ENCODE assay signal across 19 cellular contexts in genomic region chr4:101174679-101175078, GRCh38.
DNase-seq lines count a peak whose midpoint lies in the region; ATAC-seq, FAIRE-seq and TF ChIP-seq lines count a peak whose summit lies in the region.
"Had no signal": no experiment of that assay in that cellular context is flagged by ENCODE, and none has a peak within 500 bp of the region (broad histone marks: within the 10 kb centered on the region; RNA-seq: fewer than 3 reads in every experiment).

No MANE protein-coding gene starts in this region.

- H3K36me3 ChIP-seq in HEK293 (ENCODE audit: control insufficient read depth in 2 of 2, insufficient read depth in 1 of 2, low read length in 2 of 2), result no peaks in the 10 kb centered on the region
- H3K36me3 ChIP-seq: HAP-1, SJSA1 had no signal

- H3K36me3 Mint-ChIP-seq in stimulated activated effector memory CD8-positive, alpha-beta T cell treated with anti-CD3 and anti-CD28 coated beads, Interleukin-12 subunit alpha, Interleukin-12 subunit beta, amount 100 ng/mL, for 72 hours, result no peaks in the 10 kb centered on the region
- H3K36me3 Mint-ChIP-seq: CD14-positive monocyte had no signal

- H3K4me3 Mint-ChIP-seq in stimulated activated effector memory CD8-positive, alpha-beta T cell treated with anti-CD3 and anti-CD28 coated beads, Interleukin-12 subunit alpha, Interleukin-12 subunit beta, amount 100 ng/mL, for 72 hours, result no peak overlapping the region
- H3K4me3 Mint-ChIP-seq: CD14-positive monocyte had no signal

- CTCF ChIA-PET in HEK293 (lab: Yijun Ruan, JAX), result no interaction called here

- no peak for DNase-seq in GM19239 (ENCODE audit: insufficient read length, low spot score)
- DNase-seq in stimulated activated effector memory CD8-positive, alpha-beta T cell treated with anti-CD3 and anti-CD28 coated beads, Interleukin-12 subunit alpha, Interleukin-12 subunit beta, amount 100 ng/mL, for 72 hours (ENCODE audit: low spot score in 2 of 2), result no peak
- DNase-seq in left lobe of liver (ENCODE audit: low spot score), result no peak
- no peak for DNase-seq in RKO (ENCODE audit: low spot score)
- DNase-seq in kidney tubule cell (ENCODE audit: low spot score), result no peak
- DNase-seq: AML-193, DMS79, NCI-H1105 treated with DMSO at 0.1 percent for 48 hours, NCI-H1694, NCI-H2081 treated with DMSO at 0.1 percent for 48 hours, NCI-H446 treated with DMSO at 0.1 percent for 48 hours, NCI-H748 treated with DMSO at 0.1 percent for 48 hours, PC-3 had no signal

- FAIRE-seq in GM19239 (lab: Jason Lieb, UNC), result peak; percentile 35
- FAIRE-seq: K562 had no signal

- H3K4me3 ChIP-seq in HEK293 (ENCODE audit: low read depth, low read length), result no peak overlapping the region
- H3K4me3 ChIP-seq: HAP-1, K562, SJSA1 had no signal

- POLR2A ChIA-PET in HEK293 (lab: Yijun Ruan, JAX), result no interaction called here

- TF ChIP-seq CTCF in HEK293 (tag by site-specific recombination; IDR thresholded peaks at IDR 0.05), result no peak

- no peaks in the 10 kb centered on the region for H3K9me3 ChIP-seq in HEK293 (ENCODE audit: control insufficient read depth, insufficient read depth, low read depth, low read length)
- H3K9me3 ChIP-seq: HAP-1, SJSA1 had no signal

- H3K27ac ChIP-seq in HEK293 (ENCODE audit: extremely low read depth, low read depth, low read length), result no peak overlapping the region
- H3K27ac ChIP-seq: SJSA1 had no signal

- peak overlapping the region; percentile 21 for H3K27ac Mint-ChIP-seq in stimulated activated effector memory CD8-positive, alpha-beta T cell treated with anti-CD3 and anti-CD28 coated beads, Interleukin-12 subunit alpha, Interleukin-12 subunit beta, amount 100 ng/mL, for 72 hours

- H3K4me1 ChIP-seq in HEK293 (ENCODE audit: control insufficient read depth, insufficient read depth, low read length), result no peaks in the 10 kb centered on the region

- peaks cover 43% of the 10 kb centered on the region for H3K4me1 Mint-ChIP-seq in stimulated activated effector memory CD8-positive, alpha-beta T cell treated with anti-CD3 and anti-CD28 coated beads, Interleukin-12 subunit alpha, Interleukin-12 subunit beta, amount 100 ng/mL, for 72 hours

- peak; percentile 74 for ATAC-seq in esophagus mucosa
- ATAC-seq in stimulated activated effector memory CD8-positive, alpha-beta T cell treated with anti-CD3 and anti-CD28 coated beads, Interleukin-12 subunit alpha, Interleukin-12 subunit beta, amount 100 ng/mL, for 72 hours, result no peak
- no peak for ATAC-seq in left lobe of liver
- ATAC-seq: K562, PC-3 had no signal

- no peaks in the 10 kb centered on the region for H3K9me3 Mint-ChIP-seq in stimulated activated effector memory CD8-positive, alpha-beta T cell treated with anti-CD3 and anti-CD28 coated beads, Interleukin-12 subunit alpha, Interleukin-12 subunit beta, amount 100 ng/mL, for 72 hours
- H3K9me3 Mint-ChIP-seq: CD14-positive monocyte had no signal

TF ChIP-seq in HEK293, 187 proteins besides CTCF, POLR2A, EP300 and RAD21:
- TF ChIP-seq ZNF791 (tag by site-specific recombination; IDR thresholded peaks at IDR 0.05) (no peak), ZNF354C (tag by site-specific recombination; IDR thresholded peaks at IDR 0.05; ENCODE audit: borderline replicate concordance, low read depth) (no peak), ZBTB20 (tag by site-specific recombination; IDR thresholded peaks at IDR 0.05) (0 out of 2 replicates have a peak, but pooled peaks have one; percentile 27), ZFP41 (tag by site-specific recombination; IDR thresholded peaks at IDR 0.05; ENCODE audit: borderline replicate concordance) (no peak), ZNF302 (tag by site-specific recombination; IDR thresholded peaks at IDR 0.05; ENCODE audit: low read depth) (no peak)
